Comparison of ENCODE assay signal across 27 cellular contexts in genomic region chr2:108305901-108306300, GRCh38. TPM values are rescaled to one million over a fixed set of nuclear protein-coding genes. Genes with fewer than 3 reads are reported as not detected.
A peak's percentile ranks its signal among the peaks of the same experiment; 100 is the strongest.
DNase-seq lines count a peak whose midpoint lies in the region; ATAC-seq, FAIRE-seq and TF ChIP-seq lines count a peak whose summit lies in the region.
"Had no signal": no experiment of that assay in that cellular context is flagged by ENCODE, and none has a peak within 500 bp of the region (broad histone marks: within the 10 kb centered on the region; RNA-seq: fewer than 3 reads in every experiment).

No MANE protein-coding gene starts in this region.

- H3K36me3 Mint-ChIP-seq in astrocyte (ENCODE audit: low read depth, unreplicated experiment) = no peaks in the 10 kb centered on the region
- H3K36me3 Mint-ChIP-seq: CD8-positive, alpha-beta T cell had no signal

- peak overlapping the region; percentile 21 for H3K4me2 ChIP-seq in astrocyte (ENCODE audit: low read length)

- no peaks in the 10 kb centered on the region for H3K79me2 ChIP-seq in astrocyte (ENCODE audit: insufficient read depth, low read length)

- H3K9me3 Mint-ChIP-seq in astrocyte (ENCODE audit: unreplicated experiment) = peaks cover 3% of the 10 kb centered on the region
- H3K9me3 Mint-ChIP-seq: CD8-positive, alpha-beta T cell had no signal

- no peak for FAIRE-seq in astrocyte (lab: Jason Lieb, UNC)
- FAIRE-seq: GM18507, H1 had no signal

- DNase-seq in EL (peak; percentile 52), LoVo (ENCODE audit: low spot score) (peak; percentile 23), astrocyte (ENCODE audit: low read depth) (peak; percentile 42), iris pigment epithelial cell (ENCODE audit: low read depth) (peak; percentile 26), NCI-H69 (lab: John Stamatoyannopoulos, UW) (no peak), germinal center (ENCODE audit: low spot score) (no peak), sciatic nerve (ENCODE audit: low spot score) (no peak)
- DNase-seq: AML-193; C1 segment of cervical spinal cord; CD8-positive, alpha-beta T cell; DND-41; GDM1; Kasumi-1; NCI-H1105 treated with DMSO at 0.1 percent for 48 hours; NCI-H1694; NCI-H2081; NCI-H2171; NCI-H345; NCI-H524; NCI-H82 had no signal

- no peak overlapping the region for H3K9ac ChIP-seq in astrocyte (ENCODE audit: low read length)

- H3K27ac Mint-ChIP-seq in astrocyte (ENCODE audit: unreplicated experiment) = no peak overlapping the region
- H3K27ac Mint-ChIP-seq: CD8-positive, alpha-beta T cell had no signal

- no peak for ATAC-seq in HG02885 (IDR thresholded peaks at IDR 0.05; ENCODE audit: poor library complexity, unreplicated experiment)
- ATAC-seq in sciatic nerve = no peak
- ATAC-seq: CD8-positive, alpha-beta T cell; Right ventricle myocardium inferior had no signal

- intact Hi-C loops in sciatic nerve (cut with DNase I) = no loop called here

- H3K4me3 Mint-ChIP-seq in astrocyte (ENCODE audit: unreplicated experiment) = no peak overlapping the region
- H3K4me3 Mint-ChIP-seq: CD8-positive, alpha-beta T cell had no signal

- no peaks in the 10 kb centered on the region for H3K36me3 ChIP-seq in astrocyte (ENCODE audit: insufficient read depth, low read length)
- H3K36me3 ChIP-seq: SJSA1 had no signal

- no peak for TF ChIP-seq CTCF in astrocyte (IDR thresholded peaks at IDR 0.05; ENCODE audit: insufficient read depth, low read depth, low read length)

- H3K4me1 Mint-ChIP-seq in astrocyte (ENCODE audit: low read depth, unreplicated experiment) = no peaks in the 10 kb centered on the region

- peaks cover 22% of the 10 kb centered on the region for H3K27me3 Mint-ChIP-seq in astrocyte (ENCODE audit: low read depth, unreplicated experiment)

- H3K4me1 ChIP-seq in astrocyte (ENCODE audit: insufficient read depth, low read length) = no peaks in the 10 kb centered on the region
- H3K4me1 ChIP-seq: SJSA1 had no signal

- H2AFZ ChIP-seq in astrocyte (ENCODE audit: low read depth, low read length) = peak overlapping the region; percentile 53

- no peaks in the 10 kb centered on the region for H3K9me3 ChIP-seq in astrocyte (ENCODE audit: insufficient read depth, low read depth, low read length)
- H3K9me3 ChIP-seq: SJSA1 had no signal

- H3K27ac ChIP-seq in astrocyte (ENCODE audit: low read depth, low read length) = no peak overlapping the region
- H3K27ac ChIP-seq: SJSA1 had no signal

- H3K4me3 ChIP-seq in astrocyte (ENCODE audit: insufficient read depth, low read depth, low read length) = no peak overlapping the region
- H3K4me3 ChIP-seq: SJSA1 had no signal

- no peaks in the 10 kb centered on the region for H3K27me3 ChIP-seq in astrocyte (ENCODE audit: insufficient read depth, low read length)
- H3K27me3 ChIP-seq: SJSA1 had no signal

- no peaks in the 10 kb centered on the region for H4K20me1 ChIP-seq in astrocyte (ENCODE audit: insufficient read depth, low read length)

RNA-seq across cellular contexts. Expression of gene SULT1C2, which starts 17.2 kb away (rescaled TPM):
- 0.23 TPM in 1 of 2 replicates, not detected in the other for total RNA-seq in astrocyte
- total RNA-seq in sciatic nerve = 3.3 TPM
- total RNA-seq: A172; CD8-positive, alpha-beta T cell; OCI-LY7; SJSA1 had no signal

Comparison
In these comparisons a context has a peak if more than half of its experiments do, and no peak if none do; other contexts are left out.
1. DNase-seq: peak in EL (single experiment), LoVo (single experiment), astrocyte (single experiment) and iris pigment epithelial cell (single experiment); none in NCI-H69 (single experiment), germinal center (single experiment) and sciatic nerve (single experiment).